In the genomic region with DNA sequence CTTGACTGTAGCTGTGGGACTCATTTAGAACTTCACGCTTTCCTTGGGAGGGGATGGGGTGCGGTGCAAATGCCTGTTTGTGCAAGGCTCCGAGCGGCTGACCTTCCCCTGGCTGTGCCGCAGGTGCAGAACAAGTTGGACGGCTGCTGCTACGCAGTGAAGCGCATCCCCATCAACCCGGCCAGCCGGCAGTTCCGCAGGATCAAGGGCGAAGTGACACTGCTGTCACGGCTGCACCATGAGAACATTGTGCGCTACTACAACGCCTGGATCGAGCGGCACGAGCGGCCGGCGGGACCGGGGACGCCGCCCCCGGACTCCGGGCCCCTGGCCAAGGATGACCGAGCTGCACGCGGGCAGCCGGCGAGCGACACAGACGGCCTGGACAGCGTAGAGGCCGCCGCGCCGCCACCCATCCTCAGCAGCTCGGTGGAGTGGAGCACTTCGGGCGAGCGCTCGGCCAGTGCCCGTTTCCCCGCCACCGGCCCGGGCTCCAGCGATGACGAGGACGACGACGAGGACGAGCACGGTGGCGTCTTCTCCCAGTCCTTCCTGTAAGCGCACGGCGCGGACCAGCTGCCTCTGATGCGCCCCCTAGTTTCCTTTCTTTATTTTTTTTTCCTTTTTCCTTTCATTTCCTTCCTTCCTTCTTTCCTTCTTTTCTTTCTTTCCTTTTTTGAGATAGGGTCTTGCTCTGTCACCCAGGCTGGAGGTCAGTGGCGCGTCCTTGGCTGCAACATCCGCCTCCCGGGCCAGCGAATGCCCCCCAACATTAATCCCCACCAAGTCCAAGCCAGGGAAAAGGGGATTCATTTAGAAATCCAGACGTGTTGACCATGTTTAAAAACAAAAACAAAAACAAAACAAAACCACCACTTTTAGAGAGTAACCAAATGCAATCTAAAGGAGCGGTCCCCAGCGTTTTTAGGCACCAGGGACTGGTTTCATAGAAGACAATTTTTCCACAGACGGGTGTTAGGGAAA, we compare ENCODE assay signal across 8 cellular contexts. TPM values are rescaled to one million over a fixed set of nuclear protein-coding genes. Genes with fewer than 3 reads are reported as not detected.
DNase-seq lines count a peak whose midpoint lies in the region; ATAC-seq and TF ChIP-seq lines count a peak whose summit lies in the region.

No MANE protein-coding gene starts in this region.

- ATAC-seq in HG02571 (IDR thresholded peaks at IDR 0.05; ENCODE audit: unreplicated experiment) (no peak), GM19328 (IDR thresholded peaks at IDR 0.05; ENCODE audit: unreplicated experiment) (no peak)

- H3K4me1 ChIP-seq in ascending aorta = peaks cover 0 to 4% of the 10 kb centered on the region in 2 donors
- H3K4me1 ChIP-seq in right atrium auricular region = peaks cover 0 to 4% of the 10 kb centered on the region in 2 donors

- H3K36me3 ChIP-seq in ascending aorta (peaks cover 5 to 20% of the 10 kb centered on the region in 2 donors), right atrium auricular region (peaks cover 28% of the 10 kb centered on the region)

- DNase-seq in COR-L47 (lab: John Stamatoyannopoulos, UW) = peak; percentile 47
- peak; percentile 38 for DNase-seq in NCI-H1105 (lab: John Stamatoyannopoulos, UW)
- DNase-seq in ascending aorta (ENCODE audit: low spot score in 2 of 2) = peak in 1 of 2 donors; percentile 72
- peak; percentile 70 for DNase-seq in right atrium auricular region (ENCODE audit: low spot score)
- DNase-seq in posterior cingulate gyrus = peak; percentile 66 to 97 (median 78)
- DNase-seq in activated effector memory CD4-positive, alpha-beta T cell treated with anti-CD3 and anti-CD28 coated beads, Interleukin-2, amount 50 U/mL, for 16 hours = no peak

- intact Hi-C loops in ascending aorta (cut with DNase I) (loop anchor here (1.0 to 10.0 kb wide), 3 partner anchors 92 to 292 kb away; no protein-coding TSS in a partner anchor), posterior cingulate gyrus (cut with DNase I) (loop anchor here (1.0 to 10.0 kb wide), 3 partner anchors 42 to 194 kb away; a partner anchor contains a TSS)

- no peaks in the 10 kb centered on the region for H3K9me3 ChIP-seq in ascending aorta
- H3K9me3 ChIP-seq in right atrium auricular region = no peaks in the 10 kb centered on the region

- peak overlapping the region; percentile 42 to 55 for H3K27ac ChIP-seq in ascending aorta
- peak overlapping the region; percentile 87 to 91 for H3K27ac ChIP-seq in right atrium auricular region

- TF ChIP-seq CTCF in ascending aorta (IDR thresholded peaks at IDR 0.05) (peak; percentile 6 to 63 (median 33)), right atrium auricular region (IDR thresholded peaks at IDR 0.05) (peak; percentile 35 to 79)

- H3K4me3 ChIP-seq in ascending aorta (peak overlapping the region; percentile 44 to 69), right atrium auricular region (peak overlapping the region; percentile 41 to 60)

- H3K27me3 ChIP-seq in ascending aorta (no peaks in the 10 kb centered on the region), right atrium auricular region (no peaks in the 10 kb centered on the region)

RNA-seq across cellular contexts. Expression of a gene that starts 42.7 kb away (rescaled TPM):
- total RNA-seq in ascending aorta (26.8 TPM), right atrium auricular region (10 to 100 TPM; 27.8 to 28.1 TPM)

RNA-seq across cellular contexts. Expression of a gene that starts 56.5 kb away (rescaled TPM):
- total RNA-seq in ascending aorta = 99.1 TPM
- total RNA-seq in right atrium auricular region = 1 to 10 TPM; 4.3 to 6.7 TPM

Comparison
In these comparisons a context has a peak if more than half of its experiments do, and no peak if none do; other contexts are left out.
1. RNA of a gene that starts 56.5 kb away (total RNA-seq): 99.1 TPM in ascending aorta (single experiment); 4.3 to 6.7 TPM in right atrium auricular region; every median in the first group is over 10 times any median in the second.